Comparison of ENCODE assay signal across 26 cellular contexts in the genomic region with DNA sequence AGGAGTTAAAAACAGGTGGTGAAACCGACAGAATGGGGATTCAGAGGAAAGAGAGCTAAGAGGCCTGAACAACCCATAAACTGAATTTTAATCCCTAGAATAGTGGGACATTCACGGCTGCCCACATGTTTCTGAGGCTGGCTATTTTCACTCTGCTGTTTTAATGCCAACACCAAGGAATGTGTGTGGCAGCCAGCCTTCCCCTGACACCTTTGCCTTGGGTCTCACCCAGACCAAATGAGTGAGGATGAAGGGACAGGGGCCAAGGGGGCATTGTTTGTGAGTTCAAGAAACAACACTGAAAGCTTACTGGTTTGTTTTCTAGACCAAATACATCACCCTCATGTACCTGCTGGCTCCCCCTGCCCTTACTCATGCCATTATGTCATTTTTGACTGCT.
"Had no signal": no experiment of that assay in that cellular context is flagged by ENCODE, and none has a peak within 500 bp of the region (broad histone marks: within the 10 kb centered on the region; RNA-seq: fewer than 3 reads in every experiment).

No MANE protein-coding gene starts in this region.

- H3K36me3 ChIP-seq: adrenal gland, ascending aorta, brain microvascular endothelial cell, colonic mucosa, esophagus squamous epithelium, gastrocnemius medialis, pancreas, upper lobe of right lung had no signal

- H3K4me3 Mint-ChIP-seq: activated naive CD8-positive, alpha-beta T cell; activated T-cell treated with anti-CD3 and anti-CD28 coated beads, Interleukin-2, amount 50 U/mL, for 4 hours; effector memory CD8-positive, alpha-beta T cell; mesothelial cell of epicardium; nephron progenitor cell had no signal

- H3K4me1 ChIP-seq: colonic mucosa had no signal

- H3K27ac ChIP-seq: adrenal gland, ascending aorta, brain microvascular endothelial cell, colonic mucosa, esophagus squamous epithelium, gastrocnemius medialis, pancreas, spleen, upper lobe of right lung had no signal

- ATAC-seq: activated T-cell treated with anti-CD3 and anti-CD28 coated beads, Interleukin-2, amount 50 U/mL, for 4 hours; effector memory CD8-positive, alpha-beta T cell; gastrocnemius medialis; pancreas; stimulated activated naive CD8-positive, alpha-beta T cell treated with anti-CD3 and anti-CD28 coated beads, Interleukin-15, Interleukin-2, amounts not matched to agents 100 U/mL and 50 U/mL, for 24 hours; upper lobe of right lung had no signal

- H3K27me3 ChIP-seq: adrenal gland, ascending aorta, brain microvascular endothelial cell, colonic mucosa, dorsolateral prefrontal cortex, esophagus squamous epithelium, gastrocnemius medialis, pancreas, spleen, upper lobe of right lung had no signal

- FAIRE-seq: keratinocyte, pancreas had no signal

- H3K9me3 Mint-ChIP-seq: effector memory CD8-positive, alpha-beta T cell had no signal

- H3K27ac Mint-ChIP-seq: activated naive CD8-positive, alpha-beta T cell; activated T-helper 2 cell treated with anti-CD3 and anti-CD28 coated beads, Interferon-gamma antibody, Interleukin-2, Interleukin-4, amounts not matched to agents 10 μg/mL and 5 μg/mL and 100 μg/mL, durations not matched to agents 14 hours and 24 hours and 36 hours; effector memory CD8-positive, alpha-beta T cell; mesothelial cell of epicardium; nephron progenitor cell had no signal

- DNase-seq: activated CD4-positive, alpha-beta T cell treated with anti-CD3 and anti-CD28 coated beads for 1 hour; activated CD4-positive, alpha-beta T cell treated with anti-CD3 and anti-CD28 coated beads, Interleukin-2, amount 50 U/mL, for 4 hours; activated CD8-positive, alpha-beta memory T cell treated with anti-CD3 and anti-CD28 coated beads, Interleukin-2, amount 50 U/mL, for 48 hours; activated naive CD4-positive, alpha-beta T cell; activated T-cell treated with anti-CD3 and anti-CD28 coated beads, Interleukin-2, amount 50 U/mL, for 4 hours; adrenal gland; brain microvascular endothelial cell; colonic mucosa; dorsolateral prefrontal cortex; effector memory CD8-positive, alpha-beta T cell; esophagus squamous epithelium; gastrocnemius medialis; head of caudate nucleus; nephron progenitor cell; pancreas; spleen; stimulated activated CD4-positive, alpha-beta T cell treated with anti-CD3 and anti-CD28 coated beads, Interleukin-4, amount 100 ng/mL, for 24 hours; stimulated activated naive CD8-positive, alpha-beta T cell treated with anti-CD3 and anti-CD28 coated beads, Interleukin-15, Interleukin-2, amounts not matched to agents 100 U/mL and 50 U/mL, for 24 hours; T-helper 1 cell; T-helper 9 cell; upper lobe of right lung had no signal

- H3K9me3 ChIP-seq: adrenal gland, ascending aorta, colonic mucosa, esophagus squamous epithelium, gastrocnemius medialis, pancreas, upper lobe of right lung had no signal

- H3K4me3 ChIP-seq: adrenal gland, ascending aorta, colonic mucosa, dorsolateral prefrontal cortex, esophagus squamous epithelium, gastrocnemius medialis, pancreas, spleen, upper lobe of right lung had no signal

- H3K27me3 Mint-ChIP-seq: activated naive CD8-positive, alpha-beta T cell; effector memory CD8-positive, alpha-beta T cell had no signal
